Comparison of ENCODE assay signal across 10 cellular contexts in the genomic region with DNA sequence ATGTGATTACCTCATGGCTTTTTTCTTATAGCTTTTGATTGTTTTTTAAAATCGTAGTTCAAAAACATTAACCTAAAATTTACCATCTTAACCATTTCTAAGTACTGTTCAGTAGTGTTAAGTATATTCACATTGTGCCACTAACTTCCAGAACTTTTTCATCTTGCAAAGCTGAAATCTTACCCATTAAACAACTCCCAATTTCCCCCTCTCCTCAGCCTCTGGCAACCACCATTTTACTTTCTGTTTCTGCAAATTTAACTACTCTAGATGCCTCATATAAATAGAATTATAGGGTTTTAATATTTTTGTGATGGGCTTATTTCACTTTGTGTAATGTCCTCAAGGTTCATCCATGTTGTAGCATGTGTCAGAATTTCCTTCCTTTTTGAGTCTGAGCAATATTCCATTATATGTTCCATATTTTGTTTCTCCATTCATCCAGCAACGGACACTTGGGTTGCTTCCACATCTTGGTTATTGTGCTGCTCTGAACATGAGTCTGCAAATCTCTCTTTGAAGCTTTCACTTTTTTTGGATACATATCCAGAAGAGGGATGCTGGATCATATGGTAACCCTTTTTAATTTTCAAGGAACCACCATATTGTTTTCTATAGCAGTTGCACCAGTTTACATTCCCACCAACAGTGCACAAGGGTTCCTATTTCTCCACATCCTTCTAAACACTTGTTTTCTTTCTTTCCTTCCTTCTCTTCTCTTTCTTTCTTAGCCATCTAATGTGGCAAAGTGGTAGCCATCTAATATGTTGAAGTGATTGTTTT. TPM values are rescaled to one million over a fixed set of nuclear protein-coding genes. Genes with fewer than 3 reads are reported as not detected.
DNase-seq lines count a peak whose midpoint lies in the region; ATAC-seq and TF ChIP-seq lines count a peak whose summit lies in the region.
"Had no signal": no experiment of that assay in that cellular context is flagged by ENCODE, and none has a peak within 500 bp of the region (broad histone marks: within the 10 kb centered on the region; RNA-seq: fewer than 3 reads in every experiment).

No MANE protein-coding gene starts in this region.

- H3K27me3 ChIP-seq in DND-41 (ENCODE audit: insufficient read depth, low read length, poor library complexity) (no peaks in the 10 kb centered on the region), MG63 (no peaks in the 10 kb centered on the region), osteoblast (ENCODE audit: insufficient read depth, low read length) (no peaks in the 10 kb centered on the region)

- H3K79me2 ChIP-seq in DND-41 (ENCODE audit: insufficient read depth, low read length): peaks cover 99% of the 10 kb centered on the region
- peaks cover 99% of the 10 kb centered on the region for H3K79me2 ChIP-seq in osteoblast (ENCODE audit: insufficient read depth, low read length)

- ATAC-seq in DND-41 (ENCODE audit: insufficient read depth, low read depth) (no peak), GM21619 (IDR thresholded peaks at IDR 0.05; ENCODE audit: unreplicated experiment) (no peak), GM19328 (IDR thresholded peaks at IDR 0.05; ENCODE audit: unreplicated experiment) (no peak)
- ATAC-seq: mucosa of descending colon, Right ventricle myocardium inferior had no signal

- H3K9me3 ChIP-seq in DND-41 (ENCODE audit: insufficient read depth, low read length, severe bottlenecking) (no peaks in the 10 kb centered on the region), MG63 (no peaks in the 10 kb centered on the region), osteoblast (ENCODE audit: low read depth, low read length) (no peaks in the 10 kb centered on the region)
- H3K9me3 ChIP-seq: mucosa of descending colon had no signal

- DNase-seq in DND-41 (no peak), MG63 (no peak), chondrocyte (ENCODE audit: low spot score) (no peak), osteoblast (ENCODE audit: insufficient read length, low spot score, missing footprints) (no peak)
- DNase-seq in activated CD8-positive, alpha-beta memory T cell treated with anti-CD3 and anti-CD28 coated beads for 24 hours: no peak
- DNase-seq: mucosa of descending colon, NCI-H2029 had no signal

- H3K4me1 ChIP-seq in DND-41 (ENCODE audit: insufficient read depth, low read length): peaks cover 37% of the 10 kb centered on the region
- H3K4me1 ChIP-seq in osteoblast (ENCODE audit: insufficient read depth, low read length): peaks cover 36% of the 10 kb centered on the region

- no peaks in the 10 kb centered on the region for H3K9me3 Mint-ChIP-seq in chondrocyte (ENCODE audit: low read depth)

- peaks cover 57% of the 10 kb centered on the region for H3K4me1 Mint-ChIP-seq in chondrocyte (ENCODE audit: low read depth)

- peak overlapping the region in 1 of 2 experiments; percentile 11; a peak in 1 of 4 replicates for H3K4me3 ChIP-seq in DND-41 (ENCODE audit: low read depth in 1 of 2, low read length in 2 of 2)
- peak overlapping the region; percentile 92 for H3K4me3 ChIP-seq in MG63
- H3K4me3 ChIP-seq in osteoblast (ENCODE audit: insufficient read depth, low read length): peak overlapping the region; percentile 98
- H3K4me3 ChIP-seq: mucosa of descending colon had no signal

- H3K9ac ChIP-seq in DND-41 (ENCODE audit: low read depth, low read length): no peak overlapping the region

- TF ChIP-seq CTCF in DND-41 (IDR thresholded peaks at IDR 0.05; ENCODE audit: borderline replicate concordance, extremely low read depth, low read length, poor library complexity, severe bottlenecking): no peak
- TF ChIP-seq CTCF in chondrocyte (IDR thresholded peaks at IDR 0.05): peak; percentile 7
- no peak for TF ChIP-seq CTCF in osteoblast (IDR thresholded peaks at IDR 0.05; ENCODE audit: extremely low read depth, low read depth, low read length)

- peak overlapping the region; percentile 100 for H3K27ac Mint-ChIP-seq in chondrocyte (ENCODE audit: unreplicated experiment)

- H3K36me3 Mint-ChIP-seq in chondrocyte (ENCODE audit: low read depth): peaks cover 15% of the 10 kb centered on the region

- H2AFZ ChIP-seq in DND-41 (ENCODE audit: low read depth, low read length) (no peak overlapping the region), osteoblast (ENCODE audit: low read length) (no peak overlapping the region)

- H4K20me1 ChIP-seq in DND-41 (ENCODE audit: insufficient read depth, low read length) (peaks cover 61% of the 10 kb centered on the region), osteoblast (ENCODE audit: insufficient read depth, low read length) (peaks cover 70% of the 10 kb centered on the region)

- no peaks in the 10 kb centered on the region for H3K27me3 Mint-ChIP-seq in chondrocyte (ENCODE audit: low read depth)

- H3K27ac ChIP-seq in DND-41 (ENCODE audit: low read length) (no peak overlapping the region), osteoblast (ENCODE audit: low read depth, low read length) (peak overlapping the region; percentile 90)

- H3K4me3 Mint-ChIP-seq in chondrocyte (ENCODE audit: unreplicated experiment): peak overlapping the region; percentile 93

- H3K4me2 ChIP-seq in DND-41 (ENCODE audit: insufficient read depth, low read length): peak overlapping the region; percentile 79; the same call in 1 of the 2 replicates
- H3K4me2 ChIP-seq in osteoblast (ENCODE audit: insufficient read depth, low read length): peak overlapping the region; percentile 88

- H3K36me3 ChIP-seq in DND-41 (ENCODE audit: insufficient read depth, low read length): no peaks in the 10 kb centered on the region; the same call in 1 of the 2 replicates
- H3K36me3 ChIP-seq in MG63: no peaks in the 10 kb centered on the region
- peaks cover 3% of the 10 kb centered on the region for H3K36me3 ChIP-seq in osteoblast (ENCODE audit: insufficient read depth, low read length)

RNA-seq across cellular contexts. Expression of a gene that starts 5.0 kb away (rescaled TPM):
- total RNA-seq in MG63 (2014; rRNA removed; shearing (Covaris generic); ENCODE audit: low replicate concordance): 58.5 and 77.4 TPM in 2 replicates
- total RNA-seq in chondrocyte (466 to 676 TPM (median 660 TPM) in 3 replicates), osteoblast (611 and 816 TPM in 2 replicates)
